Comparison of ENCODE assay signal across 23 cellular contexts in genomic region chr1:19981507-19982312, GRCh38. TPM values are rescaled to one million over a fixed set of nuclear protein-coding genes. Genes with fewer than 3 reads are reported as not detected.
A peak's percentile ranks its signal among the peaks of the same experiment; 100 is the strongest.
DNase-seq lines count a peak whose midpoint lies in the region; ATAC-seq and TF ChIP-seq lines count a peak whose summit lies in the region.
"Had no signal": no experiment of that assay in that cellular context is flagged by ENCODE, and none has a peak within 500 bp of the region (broad histone marks: within the 10 kb centered on the region; RNA-seq: fewer than 3 reads in every experiment).

No MANE protein-coding gene starts in this region.

- no peak overlapping the region for H3K14ac ChIP-seq in trophoblast cell (ENCODE audit: low read length)

- CTCF ChIA-PET in activated CD4-positive, alpha-beta memory T cell treated with anti-CD3 and anti-CD28 coated beads for 36 hours (lab: Charles Lee) = no interaction called here

- peak; percentile 40 for DNase-seq in ELF-1 (ENCODE audit: low read depth, low spot score)
- DNase-seq in activated T-helper 2 cell treated with anti-CD3 and anti-CD28 coated beads, Interferon-gamma antibody, Interleukin-2, Interleukin-4, amounts not matched to agents 10 μg/mL and 5 μg/mL and 100 μg/mL, durations not matched to agents 14 hours and 24 hours and 36 hours (ENCODE audit: low spot score) = no peak
- peak; percentile 76 for DNase-seq in hepatocyte (ENCODE audit: low spot score)
- DNase-seq in trophoblast cell = peak in 1 of 2 donors; percentile 26
- no peak for DNase-seq in NCI-H146 treated with DMSO at 0.1 percent for 48 hours (lab: John Stamatoyannopoulos, UW; ENCODE audit: unreplicated experiment)
- no peak for DNase-seq in UCSD-AML1 (lab: John Stamatoyannopoulos, UW; ENCODE audit: unreplicated experiment)
- no peak for DNase-seq in activated CD4-positive, alpha-beta memory T cell treated with anti-CD3 and anti-CD28 coated beads for 36 hours
- DNase-seq: activated T-cell treated with anti-CD3 and anti-CD28 coated beads, Interleukin-2, amount 50 U/mL, for 48 hours; body of pancreas; CD4-positive, alpha-beta T cell; endodermal cell; glutamatergic neuron; Kasumi-1; NCI-H1105 treated with DMSO at 0.1 percent for 48 hours; NCI-H69; SIG-M5 had no signal

- H3K36me3 Mint-ChIP-seq in activated T-helper 2 cell treated with anti-CD3 and anti-CD28 coated beads, Interferon-gamma antibody, Interleukin-2, Interleukin-4, amounts not matched to agents 10 μg/mL and 5 μg/mL and 100 μg/mL, durations not matched to agents 14 hours and 24 hours and 36 hours (ENCODE audit: low read depth) = no peaks in the 10 kb centered on the region
- H3K36me3 Mint-ChIP-seq in activated CD4-positive, alpha-beta memory T cell treated with anti-CD3 and anti-CD28 coated beads for 36 hours = no peaks in the 10 kb centered on the region
- H3K36me3 Mint-ChIP-seq: activated naive CD4-positive, alpha-beta T cell treated with anti-CD3 and anti-CD28 coated beads, Interleukin-2, amount 50 U/mL, for 72 hours had no signal

- H3K18ac ChIP-seq in trophoblast cell (ENCODE audit: low read length) = no peak overlapping the region

- H4K12ac ChIP-seq in trophoblast cell (ENCODE audit: low read depth, low read length) = no peak overlapping the region

- 19% methylated on average over 12 of the region's 12 CpGs for WGBS in hepatocyte (ENCODE audit: low lambda C conversion rate, missing lambda C conversion rate)
- WGBS in trophoblast cell (ENCODE audit: extremely low coverage, insufficient coverage, insufficient read length) = no CpG with 5 or more reads among the region's 12 CpGs

- TF ChIP-seq CTCF in hepatocyte (IDR thresholded peaks at IDR 0.05; ENCODE audit: poor library complexity) = no peak

- no peaks in the 10 kb centered on the region for H3K9me2 ChIP-seq in hepatocyte (replicated peaks; ENCODE audit: insufficient read depth)

- no peak overlapping the region for H3K4me3 Mint-ChIP-seq in activated T-helper 2 cell treated with anti-CD3 and anti-CD28 coated beads, Interferon-gamma antibody, Interleukin-2, Interleukin-4, amounts not matched to agents 10 μg/mL and 5 μg/mL and 100 μg/mL, durations not matched to agents 14 hours and 24 hours and 36 hours (ENCODE audit: low read depth)
- no peak overlapping the region for H3K4me3 Mint-ChIP-seq in activated CD4-positive, alpha-beta memory T cell treated with anti-CD3 and anti-CD28 coated beads for 36 hours
- H3K4me3 Mint-ChIP-seq: CD4-positive, alpha-beta T cell; endodermal cell; nephron had no signal

- H3K4me1 Mint-ChIP-seq in activated T-helper 2 cell treated with anti-CD3 and anti-CD28 coated beads, Interferon-gamma antibody, Interleukin-2, Interleukin-4, amounts not matched to agents 10 μg/mL and 5 μg/mL and 100 μg/mL, durations not matched to agents 14 hours and 24 hours and 36 hours (ENCODE audit: low read depth) = peaks cover 6% of the 10 kb centered on the region
- no peaks in the 10 kb centered on the region for H3K4me1 Mint-ChIP-seq in activated CD4-positive, alpha-beta memory T cell treated with anti-CD3 and anti-CD28 coated beads for 36 hours (ENCODE audit: low read depth)
- H3K4me1 Mint-ChIP-seq: nephron had no signal

- H3K79me2 ChIP-seq in hepatocyte (peaks cover 11% of the 10 kb centered on the region), trophoblast cell (ENCODE audit: control insufficient read depth, insufficient read depth, low read length, poor library complexity) (no peaks in the 10 kb centered on the region)

- H3K4ac ChIP-seq in trophoblast cell (ENCODE audit: low read depth, low read length) = no peak overlapping the region

- POLR2A ChIA-PET in activated CD4-positive, alpha-beta memory T cell treated with anti-CD3 and anti-CD28 coated beads for 36 hours (lab: Charles Lee) = no interaction called here

- H2AK5ac ChIP-seq in trophoblast cell (ENCODE audit: low read length) = no peak overlapping the region

- H3K9ac ChIP-seq in trophoblast cell (ENCODE audit: low read length) = no peak overlapping the region

- H2AFZ ChIP-seq in hepatocyte (no peak overlapping the region), trophoblast cell (ENCODE audit: insufficient read depth, low read length, poor library complexity) (no peak overlapping the region)

- no peak for ATAC-seq in GM21447 (IDR thresholded peaks at IDR 0.05; ENCODE audit: unreplicated experiment)
- ATAC-seq: activated naive CD4-positive, alpha-beta T cell treated with anti-CD3 and anti-CD28 coated beads, Interleukin-2, amount 50 U/mL, for 72 hours; body of pancreas had no signal

- peaks cover 14% of the 10 kb centered on the region for H3K27me3 Mint-ChIP-seq in activated T-helper 2 cell treated with anti-CD3 and anti-CD28 coated beads, Interferon-gamma antibody, Interleukin-2, Interleukin-4, amounts not matched to agents 10 μg/mL and 5 μg/mL and 100 μg/mL, durations not matched to agents 14 hours and 24 hours and 36 hours (ENCODE audit: low read depth)
- H3K27me3 Mint-ChIP-seq in activated CD4-positive, alpha-beta memory T cell treated with anti-CD3 and anti-CD28 coated beads for 36 hours = peaks cover 12% of the 10 kb centered on the region

- peak overlapping the region; percentile 51 for H3K4me2 ChIP-seq in hepatocyte
- peak overlapping the region; percentile 25 for H3K4me2 ChIP-seq in trophoblast cell (ENCODE audit: low read length)

- H3K4me3 ChIP-seq in hepatocyte (no peak overlapping the region), trophoblast cell (ENCODE audit: low read depth, low read length) (no peak overlapping the region)
- H3K4me3 ChIP-seq: body of pancreas, suprapubic skin had no signal

- no peak overlapping the region for H4K8ac ChIP-seq in trophoblast cell (ENCODE audit: low read depth, low read length)

- H3K4me1 ChIP-seq in hepatocyte (ENCODE audit: insufficient read depth) (peaks cover 36% of the 10 kb centered on the region), trophoblast cell (ENCODE audit: control insufficient read depth in 1 of 2, insufficient read depth in 2 of 2, low read length in 2 of 2) (peaks cover 5 to 8% of the 10 kb centered on the region in 2 experiments)
- H3K4me1 ChIP-seq: body of pancreas had no signal

- H3K27me3 ChIP-seq in hepatocyte (no peaks in the 10 kb centered on the region), trophoblast cell (ENCODE audit: insufficient read depth, low read length) (no peaks in the 10 kb centered on the region)
- H3K27me3 ChIP-seq: body of pancreas, suprapubic skin had no signal

- no peak overlapping the region for H3K23ac ChIP-seq in trophoblast cell (ENCODE audit: low read length)

- no peak overlapping the region for H2BK5ac ChIP-seq in trophoblast cell (ENCODE audit: low read depth, low read length, poor library complexity)

- intact Hi-C loops in activated T-helper 2 cell treated with anti-CD3 and anti-CD28 coated beads, Interferon-gamma antibody, Interleukin-2, Interleukin-4, amounts not matched to agents 10 μg/mL and 5 μg/mL and 100 μg/mL, durations not matched to agents 14 hours and 24 hours and 36 hours (cut with micrococcal nuclease) = no loop called here
- intact Hi-C loops in activated CD4-positive, alpha-beta memory T cell treated with anti-CD3 and anti-CD28 coated beads for 36 hours (cut with micrococcal nuclease) = no loop called here

- H3K36me3 ChIP-seq in hepatocyte (replicated peaks; ENCODE audit: insufficient read depth, low read depth) (no peaks in the 10 kb centered on the region), trophoblast cell (ENCODE audit: control insufficient read depth in 1 of 2, insufficient read depth in 2 of 2, low read length in 2 of 2) (no peaks in the 10 kb centered on the region)
- H3K36me3 ChIP-seq: suprapubic skin had no signal

- H3K79me1 ChIP-seq in trophoblast cell (ENCODE audit: low read length) = no peaks in the 10 kb centered on the region

- H2BK120ac ChIP-seq in trophoblast cell (ENCODE audit: insufficient read depth, low read length, poor library complexity) = no peak overlapping the region

- H4K91ac ChIP-seq in trophoblast cell (ENCODE audit: low read depth, low read length) = no peak overlapping the region

- H4K20me1 ChIP-seq in hepatocyte (ENCODE audit: insufficient read depth, poor library complexity, severe bottlenecking) = no peaks in the 10 kb centered on the region

- H2BK12ac ChIP-seq in trophoblast cell (ENCODE audit: low read length) = no peak overlapping the region

- H3K9me3 ChIP-seq in hepatocyte (ENCODE audit: low read depth) = no peaks in the 10 kb centered on the region
- no peaks in the 10 kb centered on the region for H3K9me3 ChIP-seq in trophoblast cell (ENCODE audit: insufficient read depth, low read depth, low read length)
- H3K9me3 ChIP-seq: body of pancreas, suprapubic skin had no signal

- H3K9me3 Mint-ChIP-seq in activated T-helper 2 cell treated with anti-CD3 and anti-CD28 coated beads, Interferon-gamma antibody, Interleukin-2, Interleukin-4, amounts not matched to agents 10 μg/mL and 5 μg/mL and 100 μg/mL, durations not matched to agents 14 hours and 24 hours and 36 hours = no peaks in the 10 kb centered on the region
- H3K9me3 Mint-ChIP-seq in activated CD4-positive, alpha-beta memory T cell treated with anti-CD3 and anti-CD28 coated beads for 36 hours = no peaks in the 10 kb centered on the region
- H3K9me3 Mint-ChIP-seq: activated naive CD4-positive, alpha-beta T cell treated with anti-CD3 and anti-CD28 coated beads, Interleukin-2, amount 50 U/mL, for 72 hours; CD4-positive, alpha-beta T cell; nephron had no signal

- H3K27ac ChIP-seq in hepatocyte = peak overlapping the region; percentile 94
- peak overlapping the region; percentile 17 for H3K27ac ChIP-seq in trophoblast cell (ENCODE audit: low read depth, low read length)
- H3K27ac ChIP-seq: body of pancreas, suprapubic skin had no signal

- H3K27ac Mint-ChIP-seq in activated T-helper 2 cell treated with anti-CD3 and anti-CD28 coated beads, Interferon-gamma antibody, Interleukin-2, Interleukin-4, amounts not matched to agents 10 μg/mL and 5 μg/mL and 100 μg/mL, durations not matched to agents 14 hours and 24 hours and 36 hours = peak overlapping the region; percentile 35
- no peak overlapping the region for H3K27ac Mint-ChIP-seq in activated CD4-positive, alpha-beta memory T cell treated with anti-CD3 and anti-CD28 coated beads for 36 hours
- H3K27ac Mint-ChIP-seq: activated naive CD4-positive, alpha-beta T cell treated with anti-CD3 and anti-CD28 coated beads, Interleukin-2, amount 50 U/mL, for 72 hours; CD4-positive, alpha-beta T cell; endodermal cell; nephron had no signal

RNA-seq across cellular contexts. Expression of gene PLA2G2A, which starts 2.3 kb away (rescaled TPM):
- total RNA-seq in activated T-helper 2 cell treated with anti-CD3 and anti-CD28 coated beads, Interferon-gamma antibody, Interleukin-2, Interleukin-4, amounts not matched to agents 10 μg/mL and 5 μg/mL and 100 μg/mL, durations not matched to agents 14 hours and 24 hours and 36 hours = not detected in 2 replicates
- 170 and 340 TPM in 2 replicates for total RNA-seq in hepatocyte
- polyA plus RNA-seq in hepatocyte = 1,328 and 1,609 TPM in 2 replicates
- polyA plus RNA-seq in trophoblast cell (2013) = 3.7 TPM in 2 replicates
- not detected for total RNA-seq in activated CD4-positive, alpha-beta memory T cell treated with anti-CD3 and anti-CD28 coated beads for 36 hours
- total RNA-seq: activated naive CD4-positive, alpha-beta T cell treated with anti-CD3 and anti-CD28 coated beads, Interleukin-2, amount 50 U/mL, for 72 hours; CD4-positive, alpha-beta T cell; fibroblast of lung; HT1080; lung microvascular endothelial cell had no signal
- polyA plus RNA-seq: fibroblast of lung had no signal

RNA-seq across cellular contexts. Expression of gene PLA2G2E, which starts 58.3 kb away (rescaled TPM):
- total RNA-seq in activated T-helper 2 cell treated with anti-CD3 and anti-CD28 coated beads, Interferon-gamma antibody, Interleukin-2, Interleukin-4, amounts not matched to agents 10 μg/mL and 5 μg/mL and 100 μg/mL, durations not matched to agents 14 hours and 24 hours and 36 hours = not detected in 2 replicates
- not detected in 2 replicates for total RNA-seq in hepatocyte
- polyA plus RNA-seq in hepatocyte = not detected in 2 replicates
- polyA plus RNA-seq in trophoblast cell (2013) = 0.10 and 0.14 TPM in 2 replicates
- not detected for total RNA-seq in activated CD4-positive, alpha-beta memory T cell treated with anti-CD3 and anti-CD28 coated beads for 36 hours
- total RNA-seq: activated naive CD4-positive, alpha-beta T cell treated with anti-CD3 and anti-CD28 coated beads, Interleukin-2, amount 50 U/mL, for 72 hours; body of pancreas; CD4-positive, alpha-beta T cell; endodermal cell; fibroblast of lung; HT1080; lung microvascular endothelial cell had no signal
- polyA plus RNA-seq: fibroblast of lung had no signal

Comparison
In these comparisons a context has a peak if more than half of its experiments do, and no peak if none do; other contexts are left out.
1. DNase-seq: peak in ELF-1 (single experiment) and hepatocyte (single experiment); none in activated T-helper 2 cell treated with anti-CD3 and anti-CD28 coated beads, Interferon-gamma antibody, Interleukin-2, Interleukin-4, amounts not matched to agents 10 μg/mL and 5 μg/mL and 100 μg/mL, durations not matched to agents 14 hours and 24 hours and 36 hours (single experiment), NCI-H146 treated with DMSO at 0.1 percent for 48 hours (single experiment), UCSD-AML1 (single experiment) and activated CD4-positive, alpha-beta memory T cell treated with anti-CD3 and anti-CD28 coated beads for 36 hours (single experiment).
2. RNA of gene PLA2G2A, which starts 2.3 kb away (total RNA-seq): 170 to 340 TPM in hepatocyte; not detected in activated T-helper 2 cell treated with anti-CD3 and anti-CD28 coated beads, Interferon-gamma antibody, Interleukin-2, Interleukin-4, amounts not matched to agents 10 μg/mL and 5 μg/mL and 100 μg/mL, durations not matched to agents 14 hours and 24 hours and 36 hours and not detected in activated CD4-positive, alpha-beta memory T cell treated with anti-CD3 and anti-CD28 coated beads for 36 hours; every median in the first group is over 100 times any median in the second.